ENCODE assay signal across 12 cellular contexts in the genomic region with DNA sequence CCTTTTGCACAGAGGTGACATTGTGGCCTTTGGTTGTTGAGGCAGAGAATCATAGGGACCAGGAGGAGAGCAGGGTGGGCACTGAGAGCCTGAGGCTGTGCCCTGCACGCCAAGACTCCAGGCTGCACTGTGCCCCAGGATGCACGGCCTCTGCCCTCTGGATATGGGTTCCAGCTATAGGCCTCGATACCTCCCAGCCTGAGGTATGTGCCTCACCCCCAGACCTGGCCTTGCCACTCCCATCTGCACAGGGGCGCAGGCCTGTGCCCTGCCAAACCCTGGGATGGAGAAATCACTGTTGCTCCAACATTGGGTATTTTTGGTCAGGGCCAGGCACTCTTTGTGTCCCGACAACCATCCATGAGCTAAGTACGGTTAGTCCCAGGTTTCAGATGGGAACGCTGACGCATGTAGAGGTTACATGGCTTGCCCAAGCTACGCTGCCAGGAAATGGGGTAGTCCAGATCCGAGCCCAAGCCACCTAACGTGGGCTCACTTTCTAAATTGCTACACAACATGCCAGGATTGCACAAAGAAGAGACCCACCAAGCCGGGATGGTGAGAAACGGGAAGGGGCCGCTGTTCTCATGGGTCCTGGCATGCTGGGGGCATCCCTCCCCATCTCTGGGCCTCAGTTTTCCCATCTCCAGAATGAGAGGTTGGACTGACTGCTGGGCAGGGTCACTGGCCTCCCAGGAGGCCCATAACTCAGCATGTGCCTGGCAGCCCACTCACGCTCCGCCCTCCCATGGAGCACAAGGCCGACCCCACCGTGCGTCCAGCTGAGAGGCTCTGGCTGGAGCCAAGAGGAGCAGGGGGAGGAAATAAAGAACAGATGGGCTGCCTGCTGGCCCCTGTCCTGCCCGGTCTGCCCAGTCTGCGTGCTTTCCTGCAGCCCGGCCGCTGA. TPM values are rescaled to one million over a fixed set of nuclear protein-coding genes. Genes with fewer than 3 reads are reported as not detected.
A peak's percentile ranks its signal among the peaks of the same experiment; 100 is the strongest.
DNase-seq lines count a peak whose midpoint lies in the region; FAIRE-seq and TF ChIP-seq lines count a peak whose summit lies in the region.
"Had no signal": no experiment of that assay in that cellular context is flagged by ENCODE, and none has a peak within 500 bp of the region (broad histone marks: within the 10 kb centered on the region; RNA-seq: fewer than 3 reads in every experiment).

No MANE protein-coding gene starts in this region.

- H2AFZ ChIP-seq in astrocyte (ENCODE audit: low read depth, low read length), result no peak overlapping the region

- H3K27ac Mint-ChIP-seq in astrocyte (ENCODE audit: unreplicated experiment), result no peak overlapping the region
- H3K27ac Mint-ChIP-seq in CD4-positive, alpha-beta memory T cell, result no peak overlapping the region

- H3K9me3 Mint-ChIP-seq in astrocyte (ENCODE audit: unreplicated experiment), result no peaks in the 10 kb centered on the region
- H3K9me3 Mint-ChIP-seq in CD4-positive, alpha-beta memory T cell, result no peaks in the 10 kb centered on the region

- H3K4me1 Mint-ChIP-seq in astrocyte (ENCODE audit: low read depth, unreplicated experiment), result peaks cover 46% of the 10 kb centered on the region
- H3K4me1 Mint-ChIP-seq in CD4-positive, alpha-beta memory T cell, result peaks cover 0 to 3% (median 0%) of the 10 kb centered on the region in 4 donors

- H3K79me2 ChIP-seq in astrocyte (ENCODE audit: insufficient read depth, low read length), result peaks cover 23% of the 10 kb centered on the region

- H3K4me3 Mint-ChIP-seq in astrocyte (ENCODE audit: unreplicated experiment), result no peak overlapping the region
- H3K4me3 Mint-ChIP-seq in CD4-positive, alpha-beta memory T cell, result no peak overlapping the region

- intact Hi-C loops in ovary (cut with DNase I), result loop anchor here in 1 of 4 donors (2.0 kb wide), 1 partner anchor 44 kb away; the partner anchor contains the start of gene ZCCHC24
- intact Hi-C loops in CD4-positive, alpha-beta memory T cell (cut with micrococcal nuclease), result no loop called here

- FAIRE-seq in astrocyte (lab: Jason Lieb, UNC), result no peak
- no peak for FAIRE-seq in GM12891 (lab: Jason Lieb, UNC)
- FAIRE-seq: bronchial epithelial cell had no signal

- POLR2A ChIA-PET in AG04450 (lab: Yijun Ruan, JAX), result interaction anchor here (1.9 to 2.9 kb wide), 2 partner anchors 19 to 44 kb away, joined by 5 to 21 read pairs; partner anchors contain the start of gene ZCCHC24
- POLR2A ChIA-PET in CD4-positive, alpha-beta memory T cell (lab: Charles Lee; ENCODE audit: partially characterized antibody), result no interaction called here

- H3K27ac ChIP-seq in AG04450 (ENCODE audit: low read depth, low read length) (peak overlapping the region; percentile 39), astrocyte (ENCODE audit: low read depth, low read length) (no peak overlapping the region), cardiac muscle cell (peak overlapping the region; percentile 41), ovary (peak overlapping the region in 1 of 2 donors; percentile 80)
- H3K27ac ChIP-seq in CD4-positive, alpha-beta memory T cell (ENCODE audit: low read depth, low read length), result no peak overlapping the region
- H3K27ac ChIP-seq: KMS-11, SJCRH30 had no signal

- 39 to 41% (median 41%) methylated on average over 22 to 23 of the region's 23 CpGs for WGBS in ovary, 3 donors

- H3K36me3 ChIP-seq in astrocyte (ENCODE audit: insufficient read depth, low read length) (no peaks in the 10 kb centered on the region), cardiac muscle cell (peaks cover 3% of the 10 kb centered on the region), ovary (no peaks in the 10 kb centered on the region)
- no peaks in the 10 kb centered on the region for H3K36me3 ChIP-seq in CD4-positive, alpha-beta memory T cell (ENCODE audit: insufficient read depth, low read length)

- no peak overlapping the region for H3K9ac ChIP-seq in astrocyte (ENCODE audit: low read length)
- H3K9ac ChIP-seq: KMS-11 had no signal

- no peak for TF ChIP-seq CTCF in AG04450 (IDR thresholded peaks at IDR 0.05; ENCODE audit: low read depth, low read length)
- no peak for TF ChIP-seq CTCF in astrocyte (IDR thresholded peaks at IDR 0.05; ENCODE audit: insufficient read depth, low read depth, low read length)
- TF ChIP-seq CTCF in cardiac muscle cell (IDR thresholded peaks at IDR 0.05; ENCODE audit: low read depth, low read length), result no peak
- TF ChIP-seq CTCF in ovary (IDR thresholded peaks at IDR 0.05), result no peak

- H3K36me3 Mint-ChIP-seq in astrocyte (ENCODE audit: low read depth, unreplicated experiment), result peaks cover 11% of the 10 kb centered on the region
- no peaks in the 10 kb centered on the region for H3K36me3 Mint-ChIP-seq in CD4-positive, alpha-beta memory T cell

- TF ChIP-seq POLR2A in ovary (IDR thresholded peaks at IDR 0.05) (no peak), GM12891 (IDR thresholded peaks at IDR 0.05; ENCODE audit: low read depth, low read length) (no peak)

- H3K4me2 ChIP-seq in astrocyte (ENCODE audit: low read length), result peak overlapping the region; percentile 25
- H3K4me2 ChIP-seq: KMS-11 had no signal

- DNase-seq in AG04450 (ENCODE audit: low read depth, low spot score) (no peak), astrocyte (ENCODE audit: low read depth) (no peak), cardiac muscle cell (ENCODE audit: low read depth in 1 of 2, low spot score in 1 of 2) (peak in 1 of 2 donors; percentile 89), ovary (peak; percentile 87 to 92 (median 90)), GM12891 (ENCODE audit: insufficient read length, low spot score) (no peak), SKM-1 (lab: John Stamatoyannopoulos, UW; ENCODE audit: unreplicated experiment) (no peak)
- no peak for DNase-seq in CD4-positive, alpha-beta memory T cell
- no peak for DNase-seq in activated CD4-positive, alpha-beta T cell treated with anti-CD3 and anti-CD28 coated beads for 48 hours
- DNase-seq: NCI-H345 had no signal

- no peaks in the 10 kb centered on the region for H3K27me3 Mint-ChIP-seq in astrocyte (ENCODE audit: low read depth, unreplicated experiment)
- no peaks in the 10 kb centered on the region for H3K27me3 Mint-ChIP-seq in CD4-positive, alpha-beta memory T cell

- peaks cover 28% of the 10 kb centered on the region for H4K20me1 ChIP-seq in astrocyte (ENCODE audit: insufficient read depth, low read length)

- H3K4me1 ChIP-seq in astrocyte (ENCODE audit: insufficient read depth, low read length), result peaks cover 69% of the 10 kb centered on the region
- peaks cover 80% of the 10 kb centered on the region for H3K4me1 ChIP-seq in cardiac muscle cell (ENCODE audit: low read depth)
- H3K4me1 ChIP-seq in ovary (ENCODE audit: insufficient read depth), result peaks cover 73% of the 10 kb centered on the region
- H3K4me1 ChIP-seq in CD4-positive, alpha-beta memory T cell (ENCODE audit: insufficient read depth, low read length), result no peaks in the 10 kb centered on the region

- peak; percentile 62 for TF ChIP-seq EP300 in ovary (IDR thresholded peaks at IDR 0.05)

- H3K9me3 ChIP-seq in AG04450 (ENCODE audit: control insufficient read depth, insufficient read depth, low read length), result peaks cover 8% of the 10 kb centered on the region
- no peaks in the 10 kb centered on the region for H3K9me3 ChIP-seq in astrocyte (ENCODE audit: insufficient read depth, low read depth, low read length)
- H3K9me3 ChIP-seq in cardiac muscle cell (ENCODE audit: low read depth), result no peaks in the 10 kb centered on the region
- H3K9me3 ChIP-seq in ovary, result no peaks in the 10 kb centered on the region
- H3K9me3 ChIP-seq in CD4-positive, alpha-beta memory T cell (ENCODE audit: control insufficient read depth in 1 of 2, low read length in 2 of 2), result no peaks in the 10 kb centered on the region
- H3K9me3 ChIP-seq: SJCRH30 had no signal

- H3K4me3 ChIP-seq in AG04450 (ENCODE audit: low read depth, low read length) (no peak overlapping the region), astrocyte (ENCODE audit: insufficient read depth, low read depth, low read length) (no peak overlapping the region), cardiac muscle cell (no peak overlapping the region), ovary (no peak overlapping the region)
- no peak overlapping the region for H3K4me3 ChIP-seq in CD4-positive, alpha-beta memory T cell (ENCODE audit: low read length in 2 of 2)
- H3K4me3 ChIP-seq: SJCRH30 had no signal

- H3K27me3 ChIP-seq in AG04450 (ENCODE audit: control insufficient read depth, insufficient read depth, low read length), result no peaks in the 10 kb centered on the region
- H3K27me3 ChIP-seq in astrocyte (ENCODE audit: insufficient read depth, low read length), result no peaks in the 10 kb centered on the region
- H3K27me3 ChIP-seq in cardiac muscle cell, result no peaks in the 10 kb centered on the region
- H3K27me3 ChIP-seq in ovary, result no peaks in the 10 kb centered on the region
- H3K27me3 ChIP-seq in CD4-positive, alpha-beta memory T cell (ENCODE audit: insufficient read depth, low read length), result no peaks in the 10 kb centered on the region
- H3K27me3 ChIP-seq: SJCRH30 had no signal

- CTCF ChIA-PET in AG04450 (lab: Charles Lee), result interaction anchor here (0.7 to 1.8 kb wide), 7 partner anchors 10 to 67 kb away, joined by 3 to 8 read pairs (median 4); no protein-coding TSS in a partner anchor
- CTCF ChIA-PET in CD4-positive, alpha-beta memory T cell (lab: Charles Lee; ENCODE audit: partially characterized antibody), result interaction anchor here (0.8 to 1.8 kb wide), 4 partner anchors 21 to 67 kb away, joined by 3 to 9 read pairs (median 4); no protein-coding TSS in a partner anchor

TF ChIP-seq in GM12891, 5 proteins besides CTCF, POLR2A, EP300 and RAD21 (continues in another document):
- no peak for TF ChIP-seq PAX5 (IDR thresholded peaks at IDR 0.05; ENCODE audit: insufficient read depth, low read length, severe bottlenecking)
- no peak for TF ChIP-seq TAF1 (IDR thresholded peaks at IDR 0.05; ENCODE audit: low read depth, low read length)
- no peak for TF ChIP-seq POU2F2 (IDR thresholded peaks at IDR 0.05; ENCODE audit: low read depth, low read length)
- TF ChIP-seq POLR2AphosphoS5 (IDR thresholded peaks at IDR 0.05; ENCODE audit: low read depth, low read length), result no peak

RNA-seq across cellular contexts. Expression of gene ZCCHC24, which starts 44.2 kb away (rescaled TPM):
- polyA plus RNA-seq in AG04450 (2011; rRNA removed), result 37.4 and 46.0 TPM in 2 replicates
- 53.8 and 66.8 TPM in 2 replicates for polyA minus RNA-seq in AG04450 (2011; rRNA and poly(A)+ RNA removed)
- 21.4 and 26.2 TPM in 2 replicates for total RNA-seq in astrocyte
- total RNA-seq in cardiac muscle cell, result 56.5 and 58.0 TPM in 2 replicates
- polyA plus RNA-seq in cardiac muscle cell, result 65.4 and 81.5 TPM in 2 replicates
- 10 to 100 TPM; 21.6 to 92.1 (median 72.0) TPM for total RNA-seq in ovary
- 10 to 100 TPM; 33.5 to 35.9 TPM for polyA plus RNA-seq in ovary
- 1 to 10 TPM; 1.7 to 1.9 TPM for total RNA-seq in CD4-positive, alpha-beta memory T cell
- polyA plus RNA-seq in CD4-positive, alpha-beta memory T cell, result under 1 TPM; 0.30 to 0.79 TPM
- 0.06 TPM for polyA plus RNA-seq in GM12891 (2012; ENCODE audit: low read depth, missing spikeins)

RNA-seq across cellular contexts. Expression of gene PPIF, which starts 54.0 kb away (rescaled TPM):
- 68.6 and 77.2 TPM in 2 replicates for polyA plus RNA-seq in AG04450 (2011; rRNA removed)
- polyA minus RNA-seq in AG04450 (2011; rRNA and poly(A)+ RNA removed), result 50.0 and 81.1 TPM in 2 replicates
- total RNA-seq in astrocyte, result 25.3 and 31.7 TPM in 2 replicates
- total RNA-seq in cardiac muscle cell, result 86.6 and 101 TPM in 2 replicates
- polyA plus RNA-seq in cardiac muscle cell, result 125 and 143 TPM in 2 replicates
- total RNA-seq in ovary, result 10 to 100 TPM; 15.5 to 39.2 (median 32.3) TPM
- 10 to 100 TPM; 18.3 to 64.3 TPM for polyA plus RNA-seq in ovary
- 10 to 100 TPM; 26.3 to 33.7 TPM for total RNA-seq in CD4-positive, alpha-beta memory T cell
- 10 to 100 TPM; 10.6 to 13.1 TPM for polyA plus RNA-seq in CD4-positive, alpha-beta memory T cell
- 73.2 TPM for polyA plus RNA-seq in GM12891 (2012; ENCODE audit: low read depth, missing spikeins)

Comparison
In these comparisons a context has a peak if more than half of its experiments do, and no peak if none do; other contexts are left out.
1. DNase-seq: peak in ovary (5 of 5); none in AG04450 (single experiment), astrocyte (single experiment), CD4-positive, alpha-beta memory T cell (0 of 5), GM12891 (single experiment), SKM-1 (single experiment) and activated CD4-positive, alpha-beta T cell treated with anti-CD3 and anti-CD28 coated beads for 48 hours (single experiment).
2. H3K27ac ChIP-seq: peak in AG04450 (single experiment) and cardiac muscle cell (single experiment); none in astrocyte (single experiment) and CD4-positive, alpha-beta memory T cell (single experiment).